In genomic region chr11:78338138-78338537, GRCh38 we compare ENCODE assay signal across 14 cellular contexts.
A peak's percentile ranks its signal among the peaks of the same experiment; 100 is the strongest.
DNase-seq lines count a peak whose midpoint lies in the region; ATAC-seq and TF ChIP-seq lines count a peak whose summit lies in the region.
"Had no signal": no experiment of that assay in that cellular context is flagged by ENCODE, and none has a peak within 500 bp of the region (broad histone marks: within the 10 kb centered on the region; RNA-seq: fewer than 3 reads in every experiment).

No MANE protein-coding gene starts in this region.

- H3K27me3 ChIP-seq in right atrium auricular region: no peaks in the 10 kb centered on the region
- H3K27me3 ChIP-seq: tibial nerve had no signal

- H3K9me3 ChIP-seq in right atrium auricular region: no peaks in the 10 kb centered on the region
- H3K9me3 ChIP-seq: tibial nerve had no signal

- no peaks in the 10 kb centered on the region for H3K36me3 ChIP-seq in right atrium auricular region
- H3K36me3 ChIP-seq: tibial nerve had no signal

- DNase-seq in left ventricle myocardium superior (no peak), right atrium auricular region (ENCODE audit: low spot score) (no peak), NCI-H526 treated with DMSO at 0.1 percent for 48 hours (lab: John Stamatoyannopoulos, UW) (peak; percentile 41), inferior parietal cortex (ENCODE audit: extremely low spot score) (peak; percentile 58)
- DNase-seq in effector CD8-positive, alpha-beta T cell (lab: John Stamatoyannopoulos, UW): no peak
- DNase-seq: cerebellar nuclear complex, glutamatergic neuron, NCI-H1105 treated with DMSO at 0.1 percent for 48 hours had no signal

- ATAC-seq in left ventricle myocardium superior (peak; percentile 51), HG02884 (IDR thresholded peaks at IDR 0.05; ENCODE audit: unreplicated experiment) (no peak), GM18519 (IDR thresholded peaks at IDR 0.05; ENCODE audit: low FRiP score, unreplicated experiment) (no peak), HG03025 (IDR thresholded peaks at IDR 0.05; ENCODE audit: low FRiP score, unreplicated experiment) (no peak)

- intact Hi-C loops in left ventricle myocardium superior (cut with micrococcal nuclease): no loop called here

- peaks cover 0 to 8% of the 10 kb centered on the region in 2 donors for H3K4me1 ChIP-seq in right atrium auricular region

- H3K4me3 ChIP-seq in right atrium auricular region: no peak overlapping the region
- H3K4me3 ChIP-seq: tibial nerve had no signal

- no peak for TF ChIP-seq CTCF in right atrium auricular region (IDR thresholded peaks at IDR 0.05)

- H3K27ac ChIP-seq in right atrium auricular region: no peak overlapping the region
- H3K27ac ChIP-seq: epithelial cell of prostate, VCaP had no signal

Comparison
In these comparisons a context has a peak if more than half of its experiments do, and no peak if none do; other contexts are left out.
1. DNase-seq: peak in NCI-H526 treated with DMSO at 0.1 percent for 48 hours (single experiment) and inferior parietal cortex (single experiment); none in left ventricle myocardium superior (single experiment), right atrium auricular region (single experiment) and effector CD8-positive, alpha-beta T cell (single experiment).